ENCODE assay signal across 11 cellular contexts in the genomic region with DNA sequence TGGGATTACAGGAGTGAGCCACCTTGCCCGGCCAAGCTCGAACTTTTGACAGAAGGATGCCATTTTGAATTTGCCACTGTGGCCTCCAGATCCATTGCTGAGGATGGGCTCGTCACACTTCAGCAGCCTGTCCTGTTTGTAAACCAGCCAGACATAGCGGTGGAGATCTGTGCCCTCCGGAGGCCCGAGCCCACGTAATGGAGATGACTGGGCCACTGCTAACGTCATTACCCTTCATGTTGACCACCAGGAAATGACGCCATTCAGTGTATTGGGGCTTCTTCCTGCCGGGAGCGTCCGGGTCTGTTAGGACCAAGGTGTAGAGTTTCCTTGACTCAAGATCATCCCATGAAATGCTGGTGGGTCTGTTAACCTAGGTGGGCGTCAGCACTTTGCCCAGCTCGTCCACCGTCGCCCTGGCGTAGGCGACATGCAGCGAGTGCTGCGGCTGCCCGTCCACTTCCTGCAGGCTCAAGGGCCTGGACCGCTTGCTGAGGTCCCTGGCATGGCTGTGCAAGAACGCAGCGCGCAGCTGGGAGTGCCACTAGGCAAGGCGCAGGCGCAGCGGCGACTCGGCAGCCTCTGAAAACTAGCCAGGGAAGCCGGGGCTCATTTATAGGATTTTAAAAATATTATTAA. TPM values are rescaled to one million over a fixed set of nuclear protein-coding genes. Genes with fewer than 3 reads are reported as not detected.
DNase-seq lines count a peak whose midpoint lies in the region; ATAC-seq, FAIRE-seq and TF ChIP-seq lines count a peak whose summit lies in the region.
"Had no signal": no experiment of that assay in that cellular context is flagged by ENCODE, and none has a peak within 500 bp of the region (broad histone marks: within the 10 kb centered on the region; RNA-seq: fewer than 3 reads in every experiment).

No MANE protein-coding gene starts in this region.

- H3K4me3 ChIP-seq in CD4-positive, alpha-beta memory T cell (ENCODE audit: low read length in 2 of 2), result peak overlapping the region; percentile 23 to 24
- H3K4me3 ChIP-seq in OCI-LY1 (ENCODE audit: low read depth, low read length, poor library complexity, severe bottlenecking) (peak overlapping the region; percentile 52), ascending aorta (no peak overlapping the region)
- H3K4me3 ChIP-seq: suprapubic skin had no signal

- H3K9me3 Mint-ChIP-seq in CD4-positive, alpha-beta memory T cell, result no peaks in the 10 kb centered on the region
- no peaks in the 10 kb centered on the region for H3K9me3 Mint-ChIP-seq in activated naive CD4-positive, alpha-beta T cell treated with anti-CD3 and anti-CD28 coated beads, Interleukin-2, amount 50 U/mL, for 24 hours
- H3K9me3 Mint-ChIP-seq in natural killer cell, result no peaks in the 10 kb centered on the region

- H3K36me3 Mint-ChIP-seq in CD4-positive, alpha-beta memory T cell, result peaks cover 17 to 46% of the 10 kb centered on the region in 2 donors
- H3K36me3 Mint-ChIP-seq in activated naive CD4-positive, alpha-beta T cell treated with anti-CD3 and anti-CD28 coated beads, Interleukin-2, amount 50 U/mL, for 24 hours, result peaks cover 29% of the 10 kb centered on the region
- H3K36me3 Mint-ChIP-seq in natural killer cell, result peaks cover 7% of the 10 kb centered on the region

- intact Hi-C loops in CD4-positive, alpha-beta memory T cell (cut with micrococcal nuclease), result loop anchor here (10.0 kb wide), 2 partner anchors 595 to 905 kb away; a partner anchor contains a TSS
- intact Hi-C loops in natural killer cell (cut with micrococcal nuclease), result loop anchor here (2.0 kb wide), 2 partner anchors 41 to 521 kb away; a partner anchor contains a TSS
- intact Hi-C loops in ascending aorta (cut with DNase I), result no loop called here

- FAIRE-seq in urothelium cell line (lab: Jason Lieb, UNC), result no peak

- ATAC-seq in natural killer cell (peak; percentile 19 to 31 (median 30)), GM18867 (IDR thresholded peaks at IDR 0.05; ENCODE audit: unreplicated experiment) (no peak)
- ATAC-seq: heart right ventricle had no signal

- H3K9me3 ChIP-seq in CD4-positive, alpha-beta memory T cell (ENCODE audit: control insufficient read depth in 1 of 2, low read length in 2 of 2), result no peaks in the 10 kb centered on the region
- H3K9me3 ChIP-seq in OCI-LY1 (ENCODE audit: low read length) (no peaks in the 10 kb centered on the region), ascending aorta (no peaks in the 10 kb centered on the region)
- H3K9me3 ChIP-seq: Caco-2, heart right ventricle, suprapubic skin had no signal

- H3K4me1 Mint-ChIP-seq in CD4-positive, alpha-beta memory T cell, result peaks cover 68 to 98% (median 78%) of the 10 kb centered on the region in 4 donors
- peaks cover 85% of the 10 kb centered on the region for H3K4me1 Mint-ChIP-seq in activated naive CD4-positive, alpha-beta T cell treated with anti-CD3 and anti-CD28 coated beads, Interleukin-2, amount 50 U/mL, for 24 hours
- peaks cover 88 to 90% of the 10 kb centered on the region in 2 donors for H3K4me1 Mint-ChIP-seq in natural killer cell

- TF ChIP-seq CTCF in OCI-LY1 (IDR thresholded peaks at IDR 0.05; ENCODE audit: low read length) (no peak), natural killer cell (IDR thresholded peaks at IDR 0.05) (no peak), ascending aorta (IDR thresholded peaks at IDR 0.05) (no peak)

- DNase-seq in CD4-positive, alpha-beta memory T cell, result peak in 4 of 5 donors; percentile 38 to 76 (median 50)
- peak; percentile 33 for DNase-seq in natural killer cell
- DNase-seq in NCI-H526 (lab: John Stamatoyannopoulos, UW), result no peak
- DNase-seq in ascending aorta (ENCODE audit: low spot score in 2 of 2), result no peak
- no peak for DNase-seq in urothelium cell line (ENCODE audit: low spot score)
- DNase-seq: Caco-2, heart right ventricle had no signal

- H3K9me2 ChIP-seq in OCI-LY1 (ENCODE audit: low read depth, low read length), result no peaks in the 10 kb centered on the region

- peak overlapping the region; percentile 76 to 87 (median 80) for H3K4me3 Mint-ChIP-seq in CD4-positive, alpha-beta memory T cell
- peak overlapping the region; percentile 44 for H3K4me3 Mint-ChIP-seq in activated naive CD4-positive, alpha-beta T cell treated with anti-CD3 and anti-CD28 coated beads, Interleukin-2, amount 50 U/mL, for 24 hours
- peak overlapping the region; percentile 89 for H3K4me3 Mint-ChIP-seq in natural killer cell

- H3K27ac ChIP-seq in CD4-positive, alpha-beta memory T cell (ENCODE audit: low read depth, low read length), result peak overlapping the region; percentile 94
- H3K27ac ChIP-seq in OCI-LY1 (ENCODE audit: low read depth, low read length, poor library complexity, severe bottlenecking) (peak overlapping the region; percentile 100), ascending aorta (peak overlapping the region in 1 of 2 donors; percentile 27)
- H3K27ac ChIP-seq: suprapubic skin had no signal

- H3K27me3 ChIP-seq in CD4-positive, alpha-beta memory T cell (ENCODE audit: insufficient read depth, low read length), result no peaks in the 10 kb centered on the region
- H3K27me3 ChIP-seq in OCI-LY1 (ENCODE audit: insufficient read depth, low read length) (no peaks in the 10 kb centered on the region), ascending aorta (no peaks in the 10 kb centered on the region)
- H3K27me3 ChIP-seq: suprapubic skin had no signal

- H4K20me1 ChIP-seq in OCI-LY1 (ENCODE audit: insufficient read depth, low read length), result no peaks in the 10 kb centered on the region

- peak overlapping the region; percentile 97 to 99 (median 99) for H3K27ac Mint-ChIP-seq in CD4-positive, alpha-beta memory T cell
- peak overlapping the region; percentile 95 for H3K27ac Mint-ChIP-seq in activated naive CD4-positive, alpha-beta T cell treated with anti-CD3 and anti-CD28 coated beads, Interleukin-2, amount 50 U/mL, for 24 hours
- H3K27ac Mint-ChIP-seq in natural killer cell, result peak overlapping the region; percentile 88 to 90

- H3K9ac ChIP-seq in OCI-LY1 (ENCODE audit: low read length), result peak overlapping the region; percentile 66

- H3K27me3 Mint-ChIP-seq in CD4-positive, alpha-beta memory T cell, result no peaks in the 10 kb centered on the region
- H3K27me3 Mint-ChIP-seq in activated naive CD4-positive, alpha-beta T cell treated with anti-CD3 and anti-CD28 coated beads, Interleukin-2, amount 50 U/mL, for 24 hours, result no peaks in the 10 kb centered on the region
- no peaks in the 10 kb centered on the region for H3K27me3 Mint-ChIP-seq in natural killer cell (ENCODE audit: low read depth in 2 of 2)

- no peak overlapping the region for H2AFZ ChIP-seq in OCI-LY1 (ENCODE audit: low read length)

- POLR2A ChIA-PET in CD4-positive, alpha-beta memory T cell (lab: Charles Lee; ENCODE audit: partially characterized antibody), result interaction anchor here (0.7 to 22.8 kb wide), 12 partner anchors 10 to 162 kb away, joined by 3 to 449 read pairs (median 98); a partner anchor contains a TSS

- peak overlapping the region; percentile 72 for H3K4me2 ChIP-seq in OCI-LY1 (ENCODE audit: low read length)

- CTCF ChIA-PET in CD4-positive, alpha-beta memory T cell (lab: Charles Lee; ENCODE audit: partially characterized antibody), result interaction anchor here (0.9 to 9.8 kb wide), 7 partner anchors 12 to 159 kb away, joined by 4 to 69 read pairs (median 5); no protein-coding TSS in a partner anchor

- peaks cover 41% of the 10 kb centered on the region for H3K79me2 ChIP-seq in OCI-LY1 (ENCODE audit: insufficient read depth, low read length)

- H3F3A ChIP-seq in OCI-LY1 (ENCODE audit: insufficient read depth, low read length), result peaks cover 10% of the 10 kb centered on the region

- H3K36me3 ChIP-seq in CD4-positive, alpha-beta memory T cell (ENCODE audit: insufficient read depth, low read length), result peaks cover 4% of the 10 kb centered on the region
- peaks cover 10% of the 10 kb centered on the region; the same call in 1 of the 2 replicates for H3K36me3 ChIP-seq in OCI-LY1 (ENCODE audit: insufficient read depth, low read length)
- no peaks in the 10 kb centered on the region for H3K36me3 ChIP-seq in ascending aorta
- H3K36me3 ChIP-seq: suprapubic skin had no signal

- H3K4me1 ChIP-seq in CD4-positive, alpha-beta memory T cell (ENCODE audit: insufficient read depth, low read length), result peaks cover 95% of the 10 kb centered on the region
- H3K4me1 ChIP-seq in OCI-LY1 (ENCODE audit: insufficient read depth, low read length, severe bottlenecking) (peaks cover 100% of the 10 kb centered on the region), ascending aorta (no peaks in the 10 kb centered on the region)
- H3K4me1 ChIP-seq: Caco-2 had no signal

RNA-seq across cellular contexts. Expression of a gene that starts 40.8 kb away (rescaled TPM):
- 100 to 1,000 TPM; 974 to 987 TPM for total RNA-seq in CD4-positive, alpha-beta memory T cell
- polyA plus RNA-seq in CD4-positive, alpha-beta memory T cell, result 1,000 to 10,000 TPM in 1 of 2 donors, 100 to 1,000 TPM in 1; 915 to 1,019 TPM
- total RNA-seq in natural killer cell (1,000 to 10,000 TPM; 1,142 to 1,334 (median 1,200) TPM), ascending aorta (21.3 TPM)

Comparison
In these comparisons a context has a peak if more than half of its experiments do, and no peak if none do; other contexts are left out.
1. DNase-seq: peak in CD4-positive, alpha-beta memory T cell (4 of 5) and natural killer cell (single experiment); none in NCI-H526 (0 of 2), ascending aorta (0 of 2) and urothelium cell line (single experiment).
2. H3K4me3 ChIP-seq: peak in CD4-positive, alpha-beta memory T cell (2 of 2) and OCI-LY1 (single experiment); none in ascending aorta (0 of 2).
3. RNA of a gene that starts 40.8 kb away (total RNA-seq): 1,142 to 1,334 TPM in natural killer cell and 974 to 987 TPM in CD4-positive, alpha-beta memory T cell; 21.3 TPM in ascending aorta (single experiment); every median in the first group is over 10 times any median in the second.
4. Peak in every context shown above with its lines, with median percentiles within 50 percentile points of each other: H3K27ac Mint-ChIP-seq and H3K4me3 Mint-ChIP-seq.